Comparison of ENCODE assay signal across 8 cellular contexts in genomic region chr10:32317795-32318194, GRCh38. TPM values are rescaled to one million over a fixed set of nuclear protein-coding genes. Genes with fewer than 3 reads are reported as not detected.
DNase-seq lines count a peak whose midpoint lies in the region; ATAC-seq and TF ChIP-seq lines count a peak whose summit lies in the region.

No MANE protein-coding gene starts in this region.

- ATAC-seq in GM18907 (IDR thresholded peaks at IDR 0.05; ENCODE audit: unreplicated experiment) (peak; percentile 93), HG02571 (IDR thresholded peaks at IDR 0.05; ENCODE audit: unreplicated experiment) (peak; percentile 97), gastroesophageal sphincter (no peak)

- TF ChIP-seq EP300 in gastroesophageal sphincter (IDR thresholded peaks at IDR 0.05): no peak

- H3K4me1 ChIP-seq in gastroesophageal sphincter: peaks cover 12 to 100% (median 19%) of the 10 kb centered on the region in 3 donors

- H3K4me3 ChIP-seq in H7 (ENCODE audit: insufficient read depth, low read depth, low read length) (no peak overlapping the region), gastroesophageal sphincter (no peak overlapping the region)

- H3K27me3 ChIP-seq in H7 (ENCODE audit: control insufficient read depth, insufficient read depth, low read length): no peaks in the 10 kb centered on the region
- H3K27me3 ChIP-seq in gastroesophageal sphincter: no peaks in the 10 kb centered on the region

- no peak for TF ChIP-seq CTCF in gastroesophageal sphincter (IDR thresholded peaks at IDR 0.05)

- no peak overlapping the region for H3K27ac ChIP-seq in gastroesophageal sphincter

- no peak for TF ChIP-seq POLR2A in gastroesophageal sphincter (IDR thresholded peaks at IDR 0.05)

- no peaks in the 10 kb centered on the region for H3K9me3 ChIP-seq in gastroesophageal sphincter

- H3K36me3 ChIP-seq in H7 (replicated peaks; ENCODE audit: control insufficient read depth, insufficient read depth, low read length): no peaks in the 10 kb centered on the region
- H3K36me3 ChIP-seq in gastroesophageal sphincter: no peaks in the 10 kb centered on the region

- 41 to 59% methylated on average over 5 of the region's 5 CpGs for WGBS in gastroesophageal sphincter (ENCODE audit: low coverage in 1 of 2), 2 donors

- peak; percentile 79 for DNase-seq in NAMALWA (ENCODE audit: low spot score)
- peak; percentile 36 for DNase-seq in pons (ENCODE audit: low spot score)
- DNase-seq in iPS-NIHi7 (ENCODE audit: extremely low spot score): no peak
- DNase-seq in H7: no peak
- no peak for DNase-seq in cerebellar cortex (ENCODE audit: low spot score)

RNA-seq across cellular contexts. Expression of gene EPC1, which starts 29.2 kb away (rescaled TPM):
- 9.2 and 17.5 TPM in 2 replicates for total RNA-seq in H7 (2014; rRNA removed; shearing (Covaris generic))
- 10 to 100 TPM; 24.1 to 61.3 (median 32.3) TPM for total RNA-seq in gastroesophageal sphincter

Comparison
In these comparisons a context has a peak if more than half of its experiments do, and no peak if none do; other contexts are left out.
1. DNase-seq: peak in NAMALWA (single experiment) and pons (single experiment); none in iPS-NIHi7 (single experiment), H7 (single experiment) and cerebellar cortex (single experiment).